Comparison of ENCODE assay signal across 20 cellular contexts in genomic region chr2:240760121-240760520, GRCh38.
"Had no signal": no experiment of that assay in that cellular context is flagged by ENCODE, and none has a peak within 500 bp of the region (broad histone marks: within the 10 kb centered on the region; RNA-seq: fewer than 3 reads in every experiment).

No MANE protein-coding gene starts in this region.

- H3K36me3 Mint-ChIP-seq: activated CD8-positive, alpha-beta memory T cell treated with anti-CD3 and anti-CD28 coated beads, Interleukin-2, amount 10 ng/mL, durations not matched to agents 7 days and 5 days; activated naive CD4-positive, alpha-beta T cell treated with anti-CD3 and anti-CD28 coated beads, Interleukin-2, amount 50 U/mL, for 24 hours had no signal

- H3K27me3 Mint-ChIP-seq: activated CD8-positive, alpha-beta memory T cell treated with anti-CD3 and anti-CD28 coated beads, Interleukin-2, amount 10 ng/mL, durations not matched to agents 7 days and 5 days; activated naive CD4-positive, alpha-beta T cell treated with anti-CD3 and anti-CD28 coated beads, Interleukin-2, amount 50 U/mL, for 24 hours; activated T-cell treated with anti-CD3 and anti-CD28 coated beads, Interleukin-2, amount 50 U/mL, for 24 hours had no signal

- ATAC-seq: Right ventricle myocardium inferior had no signal

- DNase-seq: activated CD4-positive, CD25-positive, alpha-beta regulatory T cell treated with anti-CD3 and anti-CD28 coated beads, Interleukin-2, amount 50 U/mL, for 72 hours; activated CD8-positive, alpha-beta memory T cell treated with anti-CD3 and anti-CD28 coated beads, Interleukin-2, amount 10 ng/mL, durations not matched to agents 7 days and 5 days; activated effector memory CD4-positive, alpha-beta T cell treated with Interleukin-2 at 50 U/mL for 16 hours; activated naive CD4-positive, alpha-beta T cell; aorta; colonic mucosa; Kasumi-1; NCI-H1105 treated with DMSO at 0.1 percent for 48 hours; NCI-H1436 treated with DMSO at 0.1 percent for 48 hours; NCI-H187; NCI-H2081; NCI-H2171 treated with DMSO at 0.1 percent for 48 hours; NCI-H510A treated with DMSO at 0.1 percent for 48 hours; NCI-H748 treated with DMSO at 0.1 percent for 48 hours; RPMI8226; T-helper 1 cell had no signal

- H3K4me3 Mint-ChIP-seq: activated CD8-positive, alpha-beta memory T cell treated with anti-CD3 and anti-CD28 coated beads, Interleukin-2, amount 10 ng/mL, durations not matched to agents 7 days and 5 days; activated naive CD4-positive, alpha-beta T cell treated with anti-CD3 and anti-CD28 coated beads, Interleukin-2, amount 50 U/mL, for 24 hours; activated T-cell treated with anti-CD3 and anti-CD28 coated beads, Interleukin-2, amount 50 U/mL, for 24 hours; activated T-helper 1 cell treated with anti-CD3 and anti-CD28 coated beads, Interleukin-12 subunit alpha, Interleukin-12 subunit beta, Interleukin-2, Interleukin-4 antibody, amounts not matched to agents 30 ng/mL and 10 ng/mL and 1 ng/mL, durations not matched to agents 14 hours and 24 hours and 36 hours had no signal

- H3K27ac Mint-ChIP-seq: activated CD8-positive, alpha-beta memory T cell treated with anti-CD3 and anti-CD28 coated beads, Interleukin-2, amount 10 ng/mL, durations not matched to agents 7 days and 5 days; activated naive CD4-positive, alpha-beta T cell treated with anti-CD3 and anti-CD28 coated beads, Interleukin-2, amount 50 U/mL, for 24 hours; activated T-helper 1 cell treated with anti-CD3 and anti-CD28 coated beads, Interleukin-12 subunit alpha, Interleukin-12 subunit beta, Interleukin-2, Interleukin-4 antibody, amounts not matched to agents 30 ng/mL and 10 ng/mL and 1 ng/mL, durations not matched to agents 14 hours and 24 hours and 36 hours had no signal

- H3K4me1 Mint-ChIP-seq: activated CD8-positive, alpha-beta memory T cell treated with anti-CD3 and anti-CD28 coated beads, Interleukin-2, amount 10 ng/mL, durations not matched to agents 7 days and 5 days; activated naive CD4-positive, alpha-beta T cell treated with anti-CD3 and anti-CD28 coated beads, Interleukin-2, amount 50 U/mL, for 24 hours had no signal

- H3K9me3 Mint-ChIP-seq: activated naive CD4-positive, alpha-beta T cell treated with anti-CD3 and anti-CD28 coated beads, Interleukin-2, amount 50 U/mL, for 24 hours; activated T-cell treated with anti-CD3 and anti-CD28 coated beads, Interleukin-2, amount 50 U/mL, for 24 hours; activated T-helper 1 cell treated with anti-CD3 and anti-CD28 coated beads, Interleukin-12 subunit alpha, Interleukin-12 subunit beta, Interleukin-2, Interleukin-4 antibody, amounts not matched to agents 30 ng/mL and 10 ng/mL and 1 ng/mL, durations not matched to agents 14 hours and 24 hours and 36 hours had no signal
